ENCODE assay signal across 8 cellular contexts in the genomic region with DNA sequence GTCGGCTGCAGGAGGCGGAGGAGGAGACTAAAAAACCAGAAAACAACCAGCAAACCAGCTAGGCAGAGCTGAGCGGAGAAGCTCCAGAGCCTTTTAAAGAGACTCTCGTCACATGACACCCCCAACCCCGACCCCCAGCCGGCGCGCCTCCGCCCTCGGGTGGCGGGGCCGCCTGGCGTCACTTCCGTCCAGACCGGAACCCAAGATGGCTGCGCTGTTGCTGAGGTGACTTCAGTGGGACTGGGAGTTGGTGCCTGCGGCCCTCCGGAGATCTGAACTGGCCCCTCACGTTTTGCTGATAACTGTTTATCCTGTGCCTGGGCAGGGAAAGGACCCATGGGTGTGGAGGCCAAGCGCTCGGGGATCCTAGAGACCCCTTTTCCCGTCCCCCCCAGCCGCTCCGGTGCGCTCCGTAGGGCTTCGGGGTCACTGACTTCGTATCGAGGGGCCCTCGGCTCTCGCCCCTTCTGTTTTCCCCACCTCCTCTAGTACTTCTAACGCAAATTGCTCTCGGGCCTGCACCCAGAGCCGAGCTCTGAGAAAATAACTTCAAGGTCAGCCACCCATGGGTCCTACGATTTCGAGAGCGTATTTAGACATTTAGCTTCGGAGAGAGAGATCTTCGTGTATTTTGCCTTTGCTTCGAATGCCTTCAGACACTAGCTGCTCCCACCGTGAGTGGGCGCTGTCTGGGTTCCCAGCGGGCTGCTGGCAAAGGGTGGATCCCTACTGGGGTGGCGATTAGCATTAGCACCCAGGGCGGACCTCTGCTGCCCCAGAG. TPM values are rescaled to one million over a fixed set of nuclear protein-coding genes. Genes with fewer than 3 reads are reported as not detected.
DNase-seq lines count a peak whose midpoint lies in the region; ATAC-seq and TF ChIP-seq lines count a peak whose summit lies in the region.

TSS of gene SDHC (plus strand) at position 181 of the 781 bp plus-strand sequence. CDS start at position 206, 25 bp downstream.

- peaks cover 20% of the 10 kb centered on the region for H3K4me1 Mint-ChIP-seq in CD14-positive monocyte

- H3K27ac ChIP-seq in dorsolateral prefrontal cortex (peak within 1 kb of the TSS; percentile 89 to 100 (median 97)), liver (ENCODE audit: low read depth in 1 of 2, low read length in 2 of 2) (peak within 1 kb of the TSS; percentile 86 to 97)

- H3K36me3 ChIP-seq in liver (ENCODE audit: control insufficient read depth in 4 of 4, insufficient read depth in 3 of 4, low read depth in 1 of 4, low read length in 3 of 4), result no peaks in the 10 kb centered on the region

- peaks cover 0 to 3% (median 0%) of the 10 kb centered on the region in 7 donors for H3K9me3 Mint-ChIP-seq in CD14-positive monocyte

- H3K9me3 ChIP-seq in liver (ENCODE audit: control insufficient read depth in 4 of 4, low read length in 3 of 4), result no peaks in the 10 kb centered on the region

- peaks cover 2 to 9% of the 10 kb centered on the region in 2 donors for H3K36me3 Mint-ChIP-seq in CD14-positive monocyte

- peak; percentile 46 for TF ChIP-seq CTCF in CD14-positive monocyte (IDR thresholded peaks at IDR 0.05)
- peak in 24 of 56 donors; percentile 10 to 52 (median 23) for TF ChIP-seq CTCF in dorsolateral prefrontal cortex (IDR thresholded peaks at IDR 0.05 in 54 of 56, conservative IDR thresholded peaks at IDR 0.05 in 2 of 56; ENCODE audit: low read depth in 1 of 56, partially characterized antibody in 56 of 56)
- TF ChIP-seq CTCF in liver (IDR thresholded peaks at IDR 0.05; ENCODE audit: low read depth, low read length, missing input control), result peak; percentile 21

- intact Hi-C loops in CD14-positive monocyte (cut with micrococcal nuclease), result loop anchor here (5.0 to 10.0 kb wide), 2 partner anchors 70 to 87 kb away; partner anchors contain the start of gene TOMM40L (in 1 of the 2)
- intact Hi-C loops in dorsolateral prefrontal cortex (cut with DNase I), result loop anchor here (5.0 kb wide), 3 partner anchors 73 to 112 kb away; partner anchors contain the start of genes TOMM40L (in 2 of the 2) and NDUFS2 (in 1 of the 2)

- H3K27ac Mint-ChIP-seq in CD14-positive monocyte, result peak within 1 kb of the TSS; percentile 98 to 100 (median 99)

- TF ChIP-seq RAD21 in liver (IDR thresholded peaks at IDR 0.05), result peak in 1 of 2 donors; percentile 49

- H3K4me3 Mint-ChIP-seq in CD14-positive monocyte, result peak within 1 kb of the TSS; percentile 97 to 98

- ATAC-seq in GM19324 (IDR thresholded peaks at IDR 0.05; ENCODE audit: low FRiP score, unreplicated experiment), result peak; percentile 95
- peak; percentile 91 for ATAC-seq in HG03469 (IDR thresholded peaks at IDR 0.05; ENCODE audit: unreplicated experiment)

- H3K27me3 Mint-ChIP-seq in CD14-positive monocyte (ENCODE audit: low read depth in 3 of 3), result peaks cover 1 to 5% (median 2%) of the 10 kb centered on the region in 3 donors

- peak within 1 kb of the TSS; percentile 82 to 96 for H3K9ac ChIP-seq in liver (ENCODE audit: low read depth in 1 of 2, low read length in 2 of 2)

- H3K4me3 ChIP-seq in dorsolateral prefrontal cortex (peak within 1 kb of the TSS; percentile 67 to 100 (median 92)), liver (ENCODE audit: low read depth in 1 of 3, low read length in 3 of 3) (peak within 1 kb of the TSS; percentile 79 to 93 (median 81))

- H3K27me3 ChIP-seq in dorsolateral prefrontal cortex, result no peaks in the 10 kb centered on the region
- no peaks in the 10 kb centered on the region for H3K27me3 ChIP-seq in liver (ENCODE audit: control insufficient read depth in 4 of 4, insufficient read depth in 4 of 4, low read length in 3 of 4)

- DNase-seq in CD14-positive monocyte (ENCODE audit: low spot score) (peak; percentile 85), NCI-H748 treated with DMSO at 0.1 percent for 48 hours (lab: John Stamatoyannopoulos, UW) (peak; percentile 60), dorsolateral prefrontal cortex (peak; percentile 92 to 97 (median 94))
- peak; percentile 85 to 89 for DNase-seq in activated CD4-positive, alpha-beta T cell treated with anti-CD3 and anti-CD28 coated beads, Interleukin-2, amount 50 U/mL, for 48 hours
- peak; percentile 88 for DNase-seq in stimulated activated CD4-positive, alpha-beta T cell treated with anti-CD3 and anti-CD28 coated beads, Interleukin-4, amount 100 ng/mL, for 24 hours

- under 1% methylated on average over 45 of the region's 45 CpGs for WGBS in liver

- H3K4me1 ChIP-seq in liver (ENCODE audit: control insufficient read depth in 4 of 4, insufficient read depth in 4 of 4, low read length in 3 of 4), result peaks cover 7 to 35% (median 23%) of the 10 kb centered on the region in 4 donors

TF ChIP-seq in liver, 16 proteins besides CTCF, POLR2A, EP300 and RAD21:
- TF ChIP-seq EGR1 (IDR thresholded peaks at IDR 0.05; ENCODE audit: low read depth in 2 of 2) (peak in 1 of 2 donors; percentile 63), TAF1 (conservative IDR thresholded peaks at IDR 0.05) (peak; percentile 79), YY1 (IDR thresholded peaks at IDR 0.05) (peak; percentile 99), RXRA (IDR thresholded peaks at IDR 0.05) (peak; percentile 14 to 32), HNF4G (IDR thresholded peaks at IDR 0.05) (no peak), FOXA2 (IDR thresholded peaks at IDR 0.05) (no peak), SP1 (IDR thresholded peaks at IDR 0.05) (peak; percentile 41), JUND (IDR thresholded peaks at IDR 0.05) (no peak), NR2F2 (IDR thresholded peaks at IDR 0.05) (no peak), FOXA1 (IDR thresholded peaks at IDR 0.05) (no peak), GABPA (IDR thresholded peaks at IDR 0.05 in 1 of 2, conservative IDR thresholded peaks at IDR 0.05 in 1 of 2) (peak; percentile 84 to 94), HNF4A (conservative IDR thresholded peaks at IDR 0.05) (peak; percentile 5 to 20)
- TF ChIP-seq, protein P1, sequence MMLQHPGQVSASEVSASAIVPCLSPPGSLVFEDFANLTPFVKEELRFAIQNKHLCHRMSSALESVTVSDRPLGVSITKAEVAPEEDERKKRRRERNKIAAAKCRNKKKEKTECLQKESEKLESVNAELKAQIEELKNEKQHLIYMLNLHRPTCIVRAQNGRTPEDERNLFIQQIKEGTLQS (IDR thresholded peaks at IDR 0.05), result peak; percentile 17
- TF ChIP-seq, protein P2, sequence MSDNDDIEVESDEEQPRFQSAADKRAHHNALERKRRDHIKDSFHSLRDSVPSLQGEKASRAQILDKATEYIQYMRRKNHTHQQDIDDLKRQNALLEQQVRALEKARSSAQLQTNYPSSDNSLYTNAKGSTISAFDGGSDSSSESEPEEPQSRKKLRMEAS (IDR thresholded peaks at IDR 0.05), result no peak
- TF ChIP-seq, protein P3, sequence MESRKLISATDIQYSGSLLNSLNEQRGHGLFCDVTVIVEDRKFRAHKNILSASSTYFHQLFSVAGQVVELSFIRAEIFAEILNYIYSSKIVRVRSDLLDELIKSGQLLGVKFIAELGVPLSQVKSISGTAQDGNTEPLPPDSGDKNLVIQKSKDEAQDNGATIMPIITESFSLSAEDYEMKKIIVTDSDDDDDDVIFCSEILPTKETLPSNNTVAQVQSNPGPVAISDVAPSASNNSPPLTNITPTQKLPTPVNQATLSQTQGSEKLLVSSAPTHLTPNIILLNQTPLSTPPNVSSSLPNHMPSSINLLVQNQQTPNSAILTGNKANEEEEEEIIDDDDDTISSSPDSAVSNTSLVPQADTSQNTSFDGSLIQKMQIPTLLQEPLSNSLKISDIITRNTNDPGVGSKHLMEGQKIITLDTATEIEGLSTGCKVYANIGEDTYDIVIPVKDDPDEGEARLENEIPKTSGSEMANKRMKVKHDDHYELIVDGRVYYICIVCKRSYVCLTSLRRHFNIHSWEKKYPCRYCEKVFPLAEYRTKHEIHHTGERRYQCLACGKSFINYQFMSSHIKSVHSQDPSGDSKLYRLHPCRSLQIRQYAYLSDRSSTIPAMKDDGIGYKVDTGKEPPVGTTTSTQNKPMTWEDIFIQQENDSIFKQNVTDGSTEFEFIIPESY (IDR thresholded peaks at IDR 0.05), result no peak
- TF ChIP-seq, protein P4, sequence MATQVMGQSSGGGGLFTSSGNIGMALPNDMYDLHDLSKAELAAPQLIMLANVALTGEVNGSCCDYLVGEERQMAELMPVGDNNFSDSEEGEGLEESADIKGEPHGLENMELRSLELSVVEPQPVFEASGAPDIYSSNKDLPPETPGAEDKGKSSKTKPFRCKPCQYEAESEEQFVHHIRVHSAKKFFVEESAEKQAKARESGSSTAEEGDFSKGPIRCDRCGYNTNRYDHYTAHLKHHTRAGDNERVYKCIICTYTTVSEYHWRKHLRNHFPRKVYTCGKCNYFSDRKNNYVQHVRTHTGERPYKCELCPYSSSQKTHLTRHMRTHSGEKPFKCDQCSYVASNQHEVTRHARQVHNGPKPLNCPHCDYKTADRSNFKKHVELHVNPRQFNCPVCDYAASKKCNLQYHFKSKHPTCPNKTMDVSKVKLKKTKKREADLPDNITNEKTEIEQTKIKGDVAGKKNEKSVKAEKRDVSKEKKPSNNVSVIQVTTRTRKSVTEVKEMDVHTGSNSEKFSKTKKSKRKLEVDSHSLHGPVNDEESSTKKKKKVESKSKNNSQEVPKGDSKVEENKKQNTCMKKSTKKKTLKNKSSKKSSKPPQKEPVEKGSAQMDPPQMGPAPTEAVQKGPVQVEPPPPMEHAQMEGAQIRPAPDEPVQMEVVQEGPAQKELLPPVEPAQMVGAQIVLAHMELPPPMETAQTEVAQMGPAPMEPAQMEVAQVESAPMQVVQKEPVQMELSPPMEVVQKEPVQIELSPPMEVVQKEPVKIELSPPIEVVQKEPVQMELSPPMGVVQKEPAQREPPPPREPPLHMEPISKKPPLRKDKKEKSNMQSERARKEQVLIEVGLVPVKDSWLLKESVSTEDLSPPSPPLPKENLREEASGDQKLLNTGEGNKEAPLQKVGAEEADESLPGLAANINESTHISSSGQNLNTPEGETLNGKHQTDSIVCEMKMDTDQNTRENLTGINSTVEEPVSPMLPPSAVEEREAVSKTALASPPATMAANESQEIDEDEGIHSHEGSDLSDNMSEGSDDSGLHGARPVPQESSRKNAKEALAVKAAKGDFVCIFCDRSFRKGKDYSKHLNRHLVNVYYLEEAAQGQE (IDR thresholded peaks at IDR 0.05), result peak; percentile 79

RNA-seq across cellular contexts. Expression of gene SDHC, which starts in this region (rescaled TPM):
- polyA plus RNA-seq in CD14-positive monocyte, result 100 to 1,000 TPM; 323 to 350 TPM
- total RNA-seq in dorsolateral prefrontal cortex, result 100 to 1,000 TPM; 139 to 247 (median 184) TPM
- total RNA-seq in liver, result 100 to 1,000 TPM in 1 of 2 donors, 10 to 100 TPM in 1; 44.3 to 116 TPM
- polyA plus RNA-seq in liver, result 100 to 1,000 TPM in 1 of 2 donors, 10 to 100 TPM in 1; 77.7 to 247 TPM

Comparison
In these comparisons a context has a peak if more than half of its experiments do, and no peak if none do; other contexts are left out.
1. Peak in every context shown above with its lines: DNase-seq, ATAC-seq, H3K4me3 ChIP-seq and H3K27ac ChIP-seq.